Comparison of ENCODE assay signal across 1 cellular context in the genomic region with DNA sequence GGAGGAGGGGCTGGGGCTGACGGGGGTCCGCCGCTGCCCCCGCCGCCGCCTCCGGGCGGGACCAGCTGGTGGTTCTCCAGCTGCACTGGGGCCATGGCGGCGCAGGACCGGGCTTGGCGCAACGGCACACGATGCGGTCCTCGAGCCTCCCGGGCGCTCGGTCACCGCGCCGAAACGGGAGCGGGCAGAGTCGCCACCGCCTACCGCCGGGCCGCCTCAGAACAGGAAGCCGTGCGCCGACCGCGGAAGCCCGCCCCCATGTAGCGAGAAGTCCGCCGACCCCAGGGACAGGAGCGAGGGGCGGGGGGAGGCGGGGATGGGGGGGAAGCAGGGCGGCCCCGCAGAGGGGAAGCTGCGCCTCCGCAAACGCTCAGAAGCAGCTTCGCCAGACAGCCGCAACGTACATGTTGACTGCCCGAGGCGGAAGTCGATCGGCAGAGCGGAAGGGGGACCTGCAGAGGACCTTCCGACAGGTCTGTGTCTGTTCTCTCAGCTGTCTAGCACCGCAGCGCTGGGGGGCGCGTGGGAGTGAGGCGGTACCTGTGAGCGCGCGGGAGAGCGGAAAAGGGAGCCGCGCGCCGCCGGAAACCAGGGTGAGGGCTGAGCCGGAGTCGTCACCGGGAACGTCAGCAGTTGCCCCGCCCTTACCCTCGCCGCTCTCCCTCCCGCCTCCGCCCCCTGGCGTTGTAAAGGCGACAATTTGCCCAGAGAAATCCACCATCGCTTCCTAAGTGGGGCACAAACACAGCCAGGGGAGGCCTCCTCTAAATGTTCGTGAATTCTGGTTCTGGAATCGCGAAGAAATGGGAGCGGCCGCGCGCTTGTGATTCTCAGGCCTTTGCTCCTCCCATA.
A peak's percentile ranks its signal among the peaks of the same experiment; 100 is the strongest.
TF ChIP-seq lines count a peak whose summit lies in the region.

A gene (minus strand): TSS at position 225 of the 852 bp plus-strand sequence. CDS start 130 bp downstream, at position 95.

TF ChIP-seq in K562, 482 proteins besides CTCF, POLR2A, EP300 and RAD21 (continued from another document and continues in another):
- TF ChIP-seq, protein P1, sequence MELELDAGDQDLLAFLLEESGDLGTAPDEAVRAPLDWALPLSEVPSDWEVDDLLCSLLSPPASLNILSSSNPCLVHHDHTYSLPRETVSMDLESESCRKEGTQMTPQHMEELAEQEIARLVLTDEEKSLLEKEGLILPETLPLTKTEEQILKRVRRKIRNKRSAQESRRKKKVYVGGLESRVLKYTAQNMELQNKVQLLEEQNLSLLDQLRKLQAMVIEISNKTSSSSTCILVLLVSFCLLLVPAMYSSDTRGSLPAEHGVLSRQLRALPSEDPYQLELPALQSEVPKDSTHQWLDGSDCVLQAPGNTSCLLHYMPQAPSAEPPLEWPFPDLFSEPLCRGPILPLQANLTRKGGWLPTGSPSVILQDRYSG (tag; conservative IDR thresholded peaks at IDR 0.05; ENCODE audit: low read depth): no peak
- no peak for TF ChIP-seq TEAD2 (tag; IDR thresholded peaks at IDR 0.05)
- TF ChIP-seq, protein P2, sequence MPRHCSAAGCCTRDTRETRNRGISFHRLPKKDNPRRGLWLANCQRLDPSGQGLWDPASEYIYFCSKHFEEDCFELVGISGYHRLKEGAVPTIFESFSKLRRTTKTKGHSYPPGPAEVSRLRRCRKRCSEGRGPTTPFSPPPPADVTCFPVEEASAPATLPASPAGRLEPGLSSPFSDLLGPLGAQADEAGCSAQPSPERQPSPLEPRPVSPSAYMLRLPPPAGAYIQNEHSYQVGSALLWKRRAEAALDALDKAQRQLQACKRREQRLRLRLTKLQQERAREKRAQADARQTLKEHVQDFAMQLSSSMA (CRISPR knock-in tag; IDR thresholded peaks at IDR 0.05): no peak
- TF ChIP-seq KAT7 (CRISPR knock-in tag; IDR thresholded peaks at IDR 0.05; ENCODE audit: borderline replicate concordance): no peak
- TF ChIP-seq RBM25 (IDR thresholded peaks at IDR 0.05; ENCODE audit: low read depth, low read length, severe bottlenecking): no peak
- TF ChIP-seq ZNF311 (CRISPR knock-in tag; IDR thresholded peaks at IDR 0.05): no peak
- TF ChIP-seq ZNF282 (CRISPR knock-in tag; IDR thresholded peaks at IDR 0.05): no peak
- TF ChIP-seq, protein P3, sequence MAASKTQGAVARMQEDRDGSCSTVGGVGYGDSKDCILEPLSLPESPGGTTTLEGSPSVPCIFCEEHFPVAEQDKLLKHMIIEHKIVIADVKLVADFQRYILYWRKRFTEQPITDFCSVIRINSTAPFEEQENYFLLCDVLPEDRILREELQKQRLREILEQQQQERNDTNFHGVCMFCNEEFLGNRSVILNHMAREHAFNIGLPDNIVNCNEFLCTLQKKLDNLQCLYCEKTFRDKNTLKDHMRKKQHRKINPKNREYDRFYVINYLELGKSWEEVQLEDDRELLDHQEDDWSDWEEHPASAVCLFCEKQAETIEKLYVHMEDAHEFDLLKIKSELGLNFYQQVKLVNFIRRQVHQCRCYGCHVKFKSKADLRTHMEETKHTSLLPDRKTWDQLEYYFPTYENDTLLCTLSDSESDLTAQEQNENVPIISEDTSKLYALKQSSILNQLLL (CRISPR knock-in tag; IDR thresholded peaks at IDR 0.05; ENCODE audit: borderline replicate concordance): no peak
- TF ChIP-seq, protein P4, sequence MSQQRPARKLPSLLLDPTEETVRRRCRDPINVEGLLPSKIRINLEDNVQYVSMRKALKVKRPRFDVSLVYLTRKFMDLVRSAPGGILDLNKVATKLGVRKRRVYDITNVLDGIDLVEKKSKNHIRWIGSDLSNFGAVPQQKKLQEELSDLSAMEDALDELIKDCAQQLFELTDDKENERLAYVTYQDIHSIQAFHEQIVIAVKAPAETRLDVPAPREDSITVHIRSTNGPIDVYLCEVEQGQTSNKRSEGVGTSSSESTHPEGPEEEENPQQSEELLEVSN (IDR thresholded peaks at IDR 0.05; ENCODE audit: borderline replicate concordance in 1 of 2, extremely low read depth in 1 of 2, insufficient read depth in 1 of 2, insufficient read length in 1 of 2, low read depth in 1 of 2, low read length in 1 of 2, poor library complexity in 1 of 2, severe bottlenecking in 1 of 2): peak; percentile 56 to 57
- 0 out of 2 replicates have a peak, but pooled peaks have one; percentile 39 for TF ChIP-seq CBX1 (IDR thresholded peaks at IDR 0.05; ENCODE audit: low read depth)
- peak; percentile 72 for TF ChIP-seq TAF1 (IDR thresholded peaks at IDR 0.05; ENCODE audit: control insufficient read depth, extremely low read depth, insufficient read depth, low read length, severe bottlenecking)
- no peak for TF ChIP-seq ESRRA (IDR thresholded peaks at IDR 0.05; ENCODE audit: borderline replicate concordance, low read depth)
- TF ChIP-seq, protein P5, sequence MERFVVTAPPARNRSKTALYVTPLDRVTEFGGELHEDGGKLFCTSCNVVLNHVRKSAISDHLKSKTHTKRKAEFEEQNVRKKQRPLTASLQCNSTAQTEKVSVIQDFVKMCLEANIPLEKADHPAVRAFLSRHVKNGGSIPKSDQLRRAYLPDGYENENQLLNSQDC (CRISPR knock-in tag; IDR thresholded peaks at IDR 0.05): no peak
- TF ChIP-seq DMBX1 (CRISPR knock-in tag; IDR thresholded peaks at IDR 0.05; ENCODE audit: borderline replicate concordance): no peak
- no peak for TF ChIP-seq MYBL2 (IDR thresholded peaks at IDR 0.05; ENCODE audit: low read depth)
- no peak for TF ChIP-seq MYBL2 (CRISPR knock-in tag; IDR thresholded peaks at IDR 0.05; ENCODE audit: borderline replicate concordance)
- no peak; the same call in 1 of the 2 replicates for TF ChIP-seq ZKSCAN1 (IDR thresholded peaks at IDR 0.05; ENCODE audit: low read depth, low read length)
- TF ChIP-seq, protein P6, sequence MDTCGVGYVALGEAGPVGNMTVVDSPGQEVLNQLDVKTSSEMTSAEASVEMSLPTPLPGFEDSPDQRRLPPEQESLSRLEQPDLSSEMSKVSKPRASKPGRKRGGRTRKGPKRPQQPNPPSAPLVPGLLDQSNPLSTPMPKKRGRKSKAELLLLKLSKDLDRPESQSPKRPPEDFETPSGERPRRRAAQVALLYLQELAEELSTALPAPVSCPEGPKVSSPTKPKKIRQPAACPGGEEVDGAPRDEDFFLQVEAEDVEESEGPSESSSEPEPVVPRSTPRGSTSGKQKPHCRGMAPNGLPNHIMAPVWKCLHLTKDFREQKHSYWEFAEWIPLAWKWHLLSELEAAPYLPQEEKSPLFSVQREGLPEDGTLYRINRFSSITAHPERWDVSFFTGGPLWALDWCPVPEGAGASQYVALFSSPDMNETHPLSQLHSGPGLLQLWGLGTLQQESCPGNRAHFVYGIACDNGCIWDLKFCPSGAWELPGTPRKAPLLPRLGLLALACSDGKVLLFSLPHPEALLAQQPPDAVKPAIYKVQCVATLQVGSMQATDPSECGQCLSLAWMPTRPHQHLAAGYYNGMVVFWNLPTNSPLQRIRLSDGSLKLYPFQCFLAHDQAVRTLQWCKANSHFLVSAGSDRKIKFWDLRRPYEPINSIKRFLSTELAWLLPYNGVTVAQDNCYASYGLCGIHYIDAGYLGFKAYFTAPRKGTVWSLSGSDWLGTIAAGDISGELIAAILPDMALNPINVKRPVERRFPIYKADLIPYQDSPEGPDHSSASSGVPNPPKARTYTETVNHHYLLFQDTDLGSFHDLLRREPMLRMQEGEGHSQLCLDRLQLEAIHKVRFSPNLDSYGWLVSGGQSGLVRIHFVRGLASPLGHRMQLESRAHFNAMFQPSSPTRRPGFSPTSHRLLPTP (IDR thresholded peaks at IDR 0.05; ENCODE audit: borderline replicate concordance, extremely low read depth, insufficient read length): no peak
- no peak for TF ChIP-seq SIN3B (IDR thresholded peaks at IDR 0.05; ENCODE audit: low read depth)
- peak; percentile 78 for TF ChIP-seq ATF7 (IDR thresholded peaks at IDR 0.05)
- no peak for TF ChIP-seq CHD2 (IDR thresholded peaks at IDR 0.05; ENCODE audit: low read depth, low read length)
- no peak for TF ChIP-seq TCF7L2 (IDR thresholded peaks at IDR 0.05; ENCODE audit: low read depth, low read length)
- TF ChIP-seq ELF4 (CRISPR knock-in tag; IDR thresholded peaks at IDR 0.05): no peak
- no peak for TF ChIP-seq KLF10 (CRISPR knock-in tag; IDR thresholded peaks at IDR 0.05)
- TF ChIP-seq SIRT6 (IDR thresholded peaks at IDR 0.05; ENCODE audit: low read depth, low read length): no peak
- no peak for TF ChIP-seq MAFG (tag; conservative IDR thresholded peaks at IDR 0.05)
- TF ChIP-seq MCM3 (IDR thresholded peaks at IDR 0.05): no peak
- TF ChIP-seq TCF7 (IDR thresholded peaks at IDR 0.05; ENCODE audit: borderline replicate concordance): peak; percentile 59; the same call in 1 of the 2 replicates
- TF ChIP-seq, protein P7, sequence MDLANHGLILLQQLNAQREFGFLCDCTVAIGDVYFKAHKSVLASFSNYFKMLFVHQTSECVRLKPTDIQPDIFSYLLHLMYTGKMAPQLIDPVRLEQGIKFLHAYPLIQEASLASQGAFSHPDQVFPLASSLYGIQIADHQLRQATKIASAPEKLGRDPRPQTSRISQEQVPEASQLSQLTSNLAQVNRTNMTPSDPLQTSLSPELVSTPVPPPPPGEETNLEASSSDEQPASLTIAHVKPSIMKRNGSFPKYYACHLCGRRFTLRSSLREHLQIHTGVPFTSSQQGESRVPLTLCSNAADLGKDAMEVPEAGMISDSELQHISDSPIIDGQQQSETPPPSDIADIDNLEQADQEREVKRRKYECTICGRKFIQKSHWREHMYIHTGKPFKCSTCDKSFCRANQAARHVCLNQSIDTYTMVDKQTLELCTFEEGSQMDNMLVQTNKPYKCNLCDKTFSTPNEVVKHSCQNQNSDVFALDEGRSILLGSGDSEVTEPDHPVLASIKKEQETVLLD (IDR thresholded peaks at IDR 0.05): peak; percentile 50; the same call in 1 of the 2 replicates
- TF ChIP-seq ZZZ3 (IDR thresholded peaks at IDR 0.05): no peak
- TF ChIP-seq SMAD4 (CRISPR knock-in tag; conservative IDR thresholded peaks at IDR 0.05): peak; percentile 77; the same call in 1 of the 2 replicates
- TF ChIP-seq HMGN3 (IDR thresholded peaks at IDR 0.05; ENCODE audit: borderline replicate concordance, extremely low read depth, insufficient read length, low read depth, low read length): peak; percentile 72
- TF ChIP-seq, protein P8, sequence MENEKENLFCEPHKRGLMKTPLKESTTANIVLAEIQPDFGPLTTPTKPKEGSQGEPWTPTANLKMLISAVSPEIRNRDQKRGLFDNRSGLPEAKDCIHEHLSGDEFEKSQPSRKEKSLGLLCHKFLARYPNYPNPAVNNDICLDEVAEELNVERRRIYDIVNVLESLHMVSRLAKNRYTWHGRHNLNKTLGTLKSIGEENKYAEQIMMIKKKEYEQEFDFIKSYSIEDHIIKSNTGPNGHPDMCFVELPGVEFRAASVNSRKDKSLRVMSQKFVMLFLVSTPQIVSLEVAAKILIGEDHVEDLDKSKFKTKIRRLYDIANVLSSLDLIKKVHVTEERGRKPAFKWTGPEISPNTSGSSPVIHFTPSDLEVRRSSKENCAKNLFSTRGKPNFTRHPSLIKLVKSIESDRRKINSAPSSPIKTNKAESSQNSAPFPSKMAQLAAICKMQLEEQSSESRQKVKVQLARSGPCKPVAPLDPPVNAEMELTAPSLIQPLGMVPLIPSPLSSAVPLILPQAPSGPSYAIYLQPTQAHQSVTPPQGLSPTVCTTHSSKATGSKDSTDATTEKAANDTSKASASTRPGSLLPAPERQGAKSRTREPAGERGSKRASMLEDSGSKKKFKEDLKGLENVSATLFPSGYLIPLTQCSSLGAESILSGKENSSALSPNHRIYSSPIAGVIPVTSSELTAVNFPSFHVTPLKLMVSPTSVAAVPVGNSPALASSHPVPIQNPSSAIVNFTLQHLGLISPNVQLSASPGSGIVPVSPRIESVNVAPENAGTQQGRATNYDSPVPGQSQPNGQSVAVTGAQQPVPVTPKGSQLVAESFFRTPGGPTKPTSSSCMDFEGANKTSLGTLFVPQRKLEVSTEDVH (IDR thresholded peaks at IDR 0.05; ENCODE audit: low read depth, partially characterized antibody): peak; percentile 79
- TF ChIP-seq PRMT5 (CRISPR knock-in tag; IDR thresholded peaks at IDR 0.05): no peak
- TF ChIP-seq, protein P9, sequence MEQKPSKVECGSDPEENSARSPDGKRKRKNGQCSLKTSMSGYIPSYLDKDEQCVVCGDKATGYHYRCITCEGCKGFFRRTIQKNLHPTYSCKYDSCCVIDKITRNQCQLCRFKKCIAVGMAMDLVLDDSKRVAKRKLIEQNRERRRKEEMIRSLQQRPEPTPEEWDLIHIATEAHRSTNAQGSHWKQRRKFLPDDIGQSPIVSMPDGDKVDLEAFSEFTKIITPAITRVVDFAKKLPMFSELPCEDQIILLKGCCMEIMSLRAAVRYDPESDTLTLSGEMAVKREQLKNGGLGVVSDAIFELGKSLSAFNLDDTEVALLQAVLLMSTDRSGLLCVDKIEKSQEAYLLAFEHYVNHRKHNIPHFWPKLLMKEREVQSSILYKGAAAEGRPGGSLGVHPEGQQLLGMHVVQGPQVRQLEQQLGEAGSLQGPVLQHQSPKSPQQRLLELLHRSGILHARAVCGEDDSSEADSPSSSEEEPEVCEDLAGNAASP (IDR thresholded peaks at IDR 0.05): no peak
- TF ChIP-seq, protein P10, sequence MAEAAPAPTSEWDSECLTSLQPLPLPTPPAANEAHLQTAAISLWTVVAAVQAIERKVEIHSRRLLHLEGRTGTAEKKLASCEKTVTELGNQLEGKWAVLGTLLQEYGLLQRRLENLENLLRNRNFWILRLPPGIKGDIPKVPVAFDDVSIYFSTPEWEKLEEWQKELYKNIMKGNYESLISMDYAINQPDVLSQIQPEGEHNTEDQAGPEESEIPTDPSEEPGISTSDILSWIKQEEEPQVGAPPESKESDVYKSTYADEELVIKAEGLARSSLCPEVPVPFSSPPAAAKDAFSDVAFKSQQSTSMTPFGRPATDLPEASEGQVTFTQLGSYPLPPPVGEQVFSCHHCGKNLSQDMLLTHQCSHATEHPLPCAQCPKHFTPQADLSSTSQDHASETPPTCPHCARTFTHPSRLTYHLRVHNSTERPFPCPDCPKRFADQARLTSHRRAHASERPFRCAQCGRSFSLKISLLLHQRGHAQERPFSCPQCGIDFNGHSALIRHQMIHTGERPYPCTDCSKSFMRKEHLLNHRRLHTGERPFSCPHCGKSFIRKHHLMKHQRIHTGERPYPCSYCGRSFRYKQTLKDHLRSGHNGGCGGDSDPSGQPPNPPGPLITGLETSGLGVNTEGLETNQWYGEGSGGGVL (CRISPR knock-in tag; IDR thresholded peaks at IDR 0.05): no peak
- no peak for TF ChIP-seq GABPB2 (CRISPR knock-in tag; conservative IDR thresholded peaks at IDR 0.05)
- peak; percentile 74 for TF ChIP-seq ELF1 (tag; IDR thresholded peaks at IDR 0.05)
- no peak for TF ChIP-seq CBFA2T2 (conservative IDR thresholded peaks at IDR 0.05)
- TF ChIP-seq SAFB (IDR thresholded peaks at IDR 0.05; ENCODE audit: borderline replicate concordance, low read depth, low read length): 0 out of 2 replicates have a peak, but pooled peaks have one; percentile 32
- no peak for TF ChIP-seq ILK (tag; IDR thresholded peaks at IDR 0.05; ENCODE audit: borderline replicate concordance, low read depth)
- TF ChIP-seq ADNP (tag; IDR thresholded peaks at IDR 0.05): no peak
- TF ChIP-seq, protein P11, sequence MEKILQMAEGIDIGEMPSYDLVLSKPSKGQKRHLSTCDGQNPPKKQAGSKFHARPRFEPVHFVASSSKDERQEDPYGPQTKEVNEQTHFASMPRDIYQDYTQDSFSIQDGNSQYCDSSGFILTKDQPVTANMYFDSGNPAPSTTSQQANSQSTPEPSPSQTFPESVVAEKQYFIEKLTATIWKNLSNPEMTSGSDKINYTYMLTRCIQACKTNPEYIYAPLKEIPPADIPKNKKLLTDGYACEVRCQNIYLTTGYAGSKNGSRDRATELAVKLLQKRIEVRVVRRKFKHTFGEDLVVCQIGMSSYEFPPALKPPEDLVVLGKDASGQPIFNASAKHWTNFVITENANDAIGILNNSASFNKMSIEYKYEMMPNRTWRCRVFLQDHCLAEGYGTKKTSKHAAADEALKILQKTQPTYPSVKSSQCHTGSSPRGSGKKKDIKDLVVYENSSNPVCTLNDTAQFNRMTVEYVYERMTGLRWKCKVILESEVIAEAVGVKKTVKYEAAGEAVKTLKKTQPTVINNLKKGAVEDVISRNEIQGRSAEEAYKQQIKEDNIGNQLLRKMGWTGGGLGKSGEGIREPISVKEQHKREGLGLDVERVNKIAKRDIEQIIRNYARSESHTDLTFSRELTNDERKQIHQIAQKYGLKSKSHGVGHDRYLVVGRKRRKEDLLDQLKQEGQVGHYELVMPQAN (IDR thresholded peaks at IDR 0.05; ENCODE audit: borderline replicate concordance): peak; percentile 61; the same call in 1 of the 2 replicates
